ENCODE assay signal across 8 cellular contexts in genomic region chr3:141680620-141681389, GRCh38. TPM values are rescaled to one million over a fixed set of nuclear protein-coding genes. Genes with fewer than 3 reads are reported as not detected.
DNase-seq lines count a peak whose midpoint lies in the region; ATAC-seq and TF ChIP-seq lines count a peak whose summit lies in the region.

No MANE protein-coding gene starts in this region.

- no peaks in the 10 kb centered on the region for H3K36me3 ChIP-seq in GM23338 (ENCODE audit: insufficient read depth)

- no peaks in the 10 kb centered on the region for H3F3A ChIP-seq in GM23338 (replicated peaks; ENCODE audit: low read depth)

- H3K4me2 ChIP-seq in GM23338, result 0 out of 2 replicates have a peak overlapping the region, but pooled peaks have one; percentile 0

- no peaks in the 10 kb centered on the region for H3K79me2 ChIP-seq in GM23338 (replicated peaks; ENCODE audit: insufficient read depth)

- H3K27ac Mint-ChIP-seq in GM23338, result no peak overlapping the region
- no peak overlapping the region for H3K27ac Mint-ChIP-seq in activated CD4-positive, alpha-beta memory T cell treated with anti-CD3 and anti-CD28 coated beads, Interleukin-2, amount 10 ng/mL, durations not matched to agents 7 days and 5 days

- peaks cover 21% of the 10 kb centered on the region for H3K4me1 Mint-ChIP-seq in GM23338
- peaks cover 14% of the 10 kb centered on the region for H3K4me1 Mint-ChIP-seq in activated CD4-positive, alpha-beta memory T cell treated with anti-CD3 and anti-CD28 coated beads, Interleukin-2, amount 10 ng/mL, durations not matched to agents 7 days and 5 days

- no peak overlapping the region for H3K4me3 ChIP-seq in GM23338
- no peak overlapping the region for H3K4me3 ChIP-seq in astrocyte of the spinal cord (ENCODE audit: low read depth, low read length)

- peak; percentile 53; the same call in 2 of the 3 replicates for ATAC-seq in GM23338
- ATAC-seq in HG03521 (IDR thresholded peaks at IDR 0.05; ENCODE audit: unreplicated experiment), result no peak

- no peak overlapping the region for H3K4me3 Mint-ChIP-seq in GM23338
- H3K4me3 Mint-ChIP-seq in activated CD4-positive, alpha-beta memory T cell treated with anti-CD3 and anti-CD28 coated beads, Interleukin-2, amount 10 ng/mL, durations not matched to agents 7 days and 5 days, result no peak overlapping the region

- H3K27ac ChIP-seq in GM23338 (ENCODE audit: low read depth), result 0 out of 2 replicates have a peak overlapping the region, but pooled peaks have one; percentile 15

- POLR2A ChIA-PET in activated CD4-positive, alpha-beta memory T cell treated with anti-CD3 and anti-CD28 coated beads, Interleukin-2, amount 10 ng/mL, durations not matched to agents 7 days and 5 days (lab: Charles Lee), result interaction anchor here (0.6 kb wide), 1 partner anchor 169 kb away, joined by 3 read pairs; no protein-coding TSS in a partner anchor

- no peaks in the 10 kb centered on the region; the same call in 2 of the 3 replicates for H3K36me3 Mint-ChIP-seq in GM23338 (ENCODE audit: low read depth)
- no peaks in the 10 kb centered on the region for H3K36me3 Mint-ChIP-seq in activated CD4-positive, alpha-beta memory T cell treated with anti-CD3 and anti-CD28 coated beads, Interleukin-2, amount 10 ng/mL, durations not matched to agents 7 days and 5 days (ENCODE audit: low read depth)

- no peaks in the 10 kb centered on the region for H3K27me3 ChIP-seq in GM23338 (ENCODE audit: insufficient read depth)

- H3K9me2 ChIP-seq in GM23338 (ENCODE audit: insufficient read depth), result peaks cover 10% of the 10 kb centered on the region; the same call in 1 of the 2 replicates

- no peak overlapping the region for H2AFZ ChIP-seq in GM23338

- H4K20me1 ChIP-seq in GM23338 (replicated peaks; ENCODE audit: insufficient read depth), result no peaks in the 10 kb centered on the region

- no peak for TF ChIP-seq CTCF in GM23338 (conservative IDR thresholded peaks at IDR 0.05; ENCODE audit: low read depth in 2 of 2)
- TF ChIP-seq CTCF in astrocyte of the spinal cord (IDR thresholded peaks at IDR 0.05; ENCODE audit: low read depth, low read length), result no peak

- DNase-seq in GM23338 (ENCODE audit: low spot score), result peak; percentile 66
- peak; percentile 22 for DNase-seq in NCI-H1694 (lab: John Stamatoyannopoulos, UW)
- DNase-seq in astrocyte of the spinal cord (ENCODE audit: low read depth, low spot score), result peak; percentile 40
- peak; percentile 90 to 92 for DNase-seq in lung microvascular endothelial cell (ENCODE audit: low read depth in 2 of 2)
- DNase-seq in activated CD4-positive, alpha-beta memory T cell treated with anti-CD3 and anti-CD28 coated beads, Interleukin-2, amount 10 ng/mL, durations not matched to agents 7 days and 5 days, result no peak
- DNase-seq in anterior cingulate cortex (lab: John Stamatoyannopoulos, UW), result no peak
- no peak for DNase-seq in DMS114 treated with DMSO at 0.1 percent for 48 hours (lab: John Stamatoyannopoulos, UW; ENCODE audit: unreplicated experiment)

- CTCF ChIA-PET in activated CD4-positive, alpha-beta memory T cell treated with anti-CD3 and anti-CD28 coated beads, Interleukin-2, amount 10 ng/mL, durations not matched to agents 7 days and 5 days (lab: Charles Lee), result no interaction called here

- H3K4me1 ChIP-seq in GM23338 (ENCODE audit: insufficient read depth), result peaks cover 14% of the 10 kb centered on the region

- in situ Hi-C loops in astrocyte of the spinal cord (cut with HindIII; ENCODE audit: low sequenced_read_pairs), result no loop called here

- H3K9me3 Mint-ChIP-seq in GM23338, result peaks cover 7% of the 10 kb centered on the region; the same call in 2 of the 3 replicates
- H3K9me3 Mint-ChIP-seq in activated CD4-positive, alpha-beta memory T cell treated with anti-CD3 and anti-CD28 coated beads, Interleukin-2, amount 10 ng/mL, durations not matched to agents 7 days and 5 days, result no peaks in the 10 kb centered on the region

- H3K27me3 Mint-ChIP-seq in GM23338 (ENCODE audit: insufficient read depth, low read depth, poor library complexity), result peaks cover 4% of the 10 kb centered on the region
- H3K27me3 Mint-ChIP-seq in activated CD4-positive, alpha-beta memory T cell treated with anti-CD3 and anti-CD28 coated beads, Interleukin-2, amount 10 ng/mL, durations not matched to agents 7 days and 5 days, result peaks cover 1% of the 10 kb centered on the region

TF ChIP-seq in GM23338, 12 proteins besides CTCF, POLR2A, EP300 and RAD21:
- TF ChIP-seq NANOG (IDR thresholded peaks at IDR 0.05; ENCODE audit: borderline replicate concordance) (peak; percentile 55; the same call in 1 of the 2 replicates), ETS1 (IDR thresholded peaks at IDR 0.05) (peak; percentile 40; the same call in 1 of the 2 replicates), ZNF331 (CRISPR knock-in tag; IDR thresholded peaks at IDR 0.05; ENCODE audit: low read depth) (no peak)

RNA-seq across cellular contexts. Expression of gene RNF7, which starts 57.3 kb away (rescaled TPM):
- total RNA-seq in GM23338 (2014; rRNA removed; shearing (Covaris generic)), result 156 and 173 TPM in 2 replicates
- 254 and 256 TPM in 2 replicates for polyA plus RNA-seq in GM23338 (2016; fragmentation: Nextera tagmentation; extraction: Ambion mirVana)
- 23.4 and 27.9 TPM in 2 replicates for total RNA-seq in lung microvascular endothelial cell
- 10 to 100 TPM; 68.8 to 72.9 TPM for total RNA-seq in activated CD4-positive, alpha-beta memory T cell treated with anti-CD3 and anti-CD28 coated beads, Interleukin-2, amount 10 ng/mL, durations not matched to agents 7 days and 5 days

Comparison
In these comparisons a context has a peak if more than half of its experiments do, and no peak if none do; other contexts are left out.
1. DNase-seq: peak in GM23338 (single experiment), NCI-H1694 (single experiment), astrocyte of the spinal cord (single experiment) and lung microvascular endothelial cell (2 of 2); none in activated CD4-positive, alpha-beta memory T cell treated with anti-CD3 and anti-CD28 coated beads, Interleukin-2, amount 10 ng/mL, durations not matched to agents 7 days and 5 days (single experiment), anterior cingulate cortex (0 of 58) and DMS114 treated with DMSO at 0.1 percent for 48 hours (single experiment).